Comparison of ENCODE assay signal across 17 cellular contexts in the genomic region with DNA sequence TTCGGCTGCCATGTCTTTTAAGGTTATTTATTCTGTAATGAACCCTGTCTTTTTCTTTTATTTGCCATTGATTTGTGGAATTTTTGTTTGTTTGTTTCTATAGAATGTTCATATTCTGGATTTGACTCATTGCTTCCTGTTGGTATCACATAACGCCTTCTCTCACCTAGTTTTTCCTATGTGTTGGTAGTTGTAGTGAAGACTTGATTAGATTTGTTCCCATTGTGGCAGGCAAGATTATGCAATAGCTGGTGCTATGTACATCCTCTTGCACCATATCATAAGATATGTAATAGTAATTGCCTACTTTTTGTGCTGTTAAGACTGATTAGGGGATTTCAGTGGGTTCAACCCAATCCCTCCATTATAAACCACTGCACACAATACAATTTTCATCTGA. TPM values are rescaled to one million over a fixed set of nuclear protein-coding genes. Genes with fewer than 3 reads are reported as not detected.
"Had no signal": no experiment of that assay in that cellular context is flagged by ENCODE, and none has a peak within 500 bp of the region (broad histone marks: within the 10 kb centered on the region; RNA-seq: fewer than 3 reads in every experiment).

No MANE protein-coding gene starts in this region.

- H3K4me3 ChIP-seq: thoracic aorta had no signal

- H3K27ac ChIP-seq: neutrophil, thoracic aorta had no signal

- H3K36me3 ChIP-seq: neutrophil, thoracic aorta had no signal

- ATAC-seq: activated CD4-positive, CD25-positive, alpha-beta regulatory T cell treated with anti-CD3 and anti-CD28 coated beads, Interleukin-2, amount 50 U/mL, for 24 hours; activated T-helper 17 cell treated with anti-CD3 and anti-CD28 coated beads, Interleukin-2, amount 50 U/mL, for 72 hours; natural killer cell; stimulated activated effector memory CD8-positive, alpha-beta T cell treated with anti-CD3 and anti-CD28 coated beads, Interleukin-12 subunit alpha, Interleukin-12 subunit beta, amount 100 ng/mL, for 72 hours had no signal

- H3K9me3 ChIP-seq: neutrophil, thoracic aorta had no signal

- DNase-seq: activated naive CD4-positive, alpha-beta T cell treated with Interleukin-2 at 50 U/mL for 16 hours; aorta; erythroblast; mesendoderm; natural killer cell had no signal

RNA-seq across cellular contexts. Expression of gene KRT6B, which starts 3.9 kb away (rescaled TPM):
- total RNA-seq: activated CD8-positive, alpha-beta memory T cell treated with anti-CD3 and anti-CD28 coated beads for 36 hours; activated T-helper 17 cell treated with anti-CD3 and anti-CD28 coated beads, Interleukin-2, amount 50 U/mL, for 72 hours; aorta; chondrocyte; dermis microvascular lymphatic vessel endothelial cell; glomerular endothelial cell; natural killer cell; urinary bladder had no signal
- polyA plus RNA-seq: liver, urinary bladder had no signal

RNA-seq across cellular contexts. Expression of gene KRT6C, which starts 17.8 kb away (rescaled TPM):
- total RNA-seq: activated CD8-positive, alpha-beta memory T cell treated with anti-CD3 and anti-CD28 coated beads for 36 hours; activated T-helper 17 cell treated with anti-CD3 and anti-CD28 coated beads, Interleukin-2, amount 50 U/mL, for 72 hours; aorta; chondrocyte; dermis microvascular lymphatic vessel endothelial cell; glomerular endothelial cell; natural killer cell; renal cortical epithelial cell; thoracic aorta; urinary bladder had no signal
- polyA plus RNA-seq: liver, urinary bladder had no signal

RNA-seq across cellular contexts. Expression of gene KRT75, which starts 21.6 kb away (rescaled TPM):
- total RNA-seq: activated CD8-positive, alpha-beta memory T cell treated with anti-CD3 and anti-CD28 coated beads for 36 hours; activated T-helper 17 cell treated with anti-CD3 and anti-CD28 coated beads, Interleukin-2, amount 50 U/mL, for 72 hours; aorta; chondrocyte; dermis microvascular lymphatic vessel endothelial cell; glomerular endothelial cell; liver; natural killer cell; renal cortical epithelial cell; thoracic aorta; urinary bladder had no signal
- polyA plus RNA-seq: aorta, liver, urinary bladder had no signal

RNA-seq across cellular contexts. Expression of gene KRT6A, which starts 37.2 kb away (rescaled TPM):
- total RNA-seq: activated CD8-positive, alpha-beta memory T cell treated with anti-CD3 and anti-CD28 coated beads for 36 hours; activated T-helper 17 cell treated with anti-CD3 and anti-CD28 coated beads, Interleukin-2, amount 50 U/mL, for 72 hours; aorta; chondrocyte; dermis microvascular lymphatic vessel endothelial cell; glomerular endothelial cell; natural killer cell; urinary bladder had no signal

RNA-seq across cellular contexts. Expression of gene KRT82, which starts 49.7 kb away (rescaled TPM):
- total RNA-seq: activated CD8-positive, alpha-beta memory T cell treated with anti-CD3 and anti-CD28 coated beads for 36 hours; activated T-helper 17 cell treated with anti-CD3 and anti-CD28 coated beads, Interleukin-2, amount 50 U/mL, for 72 hours; aorta; chondrocyte; dermis microvascular lymphatic vessel endothelial cell; glomerular endothelial cell; liver; natural killer cell; renal cortical epithelial cell; thoracic aorta; urinary bladder had no signal
- polyA plus RNA-seq: aorta, liver had no signal
